In genomic region chr7:117460815-117461214, GRCh38 we compare ENCODE assay signal across 11 cellular contexts. TPM values are rescaled to one million over a fixed set of nuclear protein-coding genes. Genes with fewer than 3 reads are reported as not detected.
"Had no signal": no experiment of that assay in that cellular context is flagged by ENCODE, and none has a peak within 500 bp of the region (broad histone marks: within the 10 kb centered on the region; RNA-seq: fewer than 3 reads in every experiment).

No MANE protein-coding gene starts in this region.

RNA-seq across cellular contexts. Expression of gene CFTR, which starts 19.0 kb away (rescaled TPM):
- total RNA-seq: OCI-LY7, PC-3, PC-9, RPMI7951, SJCRH30 had no signal
- polyA plus RNA-seq: SK-N-SH had no signal

RNA-seq across cellular contexts. Expression of gene ASZ1, which starts 33.5 kb away (rescaled TPM):
- total RNA-seq: OCI-LY7, PC-3, PC-9, Peyer's patch, Right ventricle myocardium inferior, Right ventricle myocardium superior, RPMI7951, SJCRH30, SJSA1, T-cell had no signal
- polyA plus RNA-seq: SK-N-SH had no signal
